22 cellular contexts compared by ENCODE assay signal in genomic region chr3:152109038-152109437, GRCh38.
DNase-seq lines count a peak whose midpoint lies in the region; TF ChIP-seq lines count a peak whose summit lies in the region.
"Had no signal": no experiment of that assay in that cellular context is flagged by ENCODE, and none has a peak within 500 bp of the region (broad histone marks: within the 10 kb centered on the region; RNA-seq: fewer than 3 reads in every experiment).

No MANE protein-coding gene starts in this region.

- no peaks in the 10 kb centered on the region for H3K4me1 Mint-ChIP-seq in endodermal cell

- H3K9me3 Mint-ChIP-seq in endodermal cell, result no peaks in the 10 kb centered on the region
- H3K9me3 Mint-ChIP-seq: CD4-positive, alpha-beta memory T cell; T-cell had no signal

- TF ChIP-seq CTCF in NB4 (IDR thresholded peaks at IDR 0.05; ENCODE audit: low read depth, low read length) (no peak), endodermal cell (conservative IDR thresholded peaks at IDR 0.05) (peak; percentile 58)

- H3K9me3 ChIP-seq in endodermal cell (ENCODE audit: control insufficient read depth, low read length), result no peaks in the 10 kb centered on the region
- H3K9me3 ChIP-seq: BLaER1 treated with 17β-estradiol and CSF1 and Interleukin-3, amounts not matched to agents 10 nM and 100 nM; Peyer's patch; SJCRH30 had no signal

- no peak overlapping the region for H3K27ac ChIP-seq in endodermal cell (ENCODE audit: low read depth, low read length)
- H3K27ac ChIP-seq: BLaER1 treated with 17β-estradiol and CSF1 and Interleukin-3, amounts not matched to agents 10 nM and 100 nM; HL-60; KMS-11; Peyer's patch; SJCRH30 had no signal

- H3K4me3 ChIP-seq in NB4 (ENCODE audit: low read depth, low read length) (no peak overlapping the region), endodermal cell (ENCODE audit: low read length) (no peak overlapping the region)
- H3K4me3 ChIP-seq: BLaER1 treated with 17β-estradiol and CSF1 and Interleukin-3, amounts not matched to agents 10 nM and 100 nM; Peyer's patch; SJCRH30 had no signal

- no peaks in the 10 kb centered on the region for H3K4me1 ChIP-seq in endodermal cell (ENCODE audit: control insufficient read depth, insufficient read depth, low read length)
- H3K4me1 ChIP-seq: Peyer's patch, SJCRH30 had no signal

- no peaks in the 10 kb centered on the region for H3K27me3 Mint-ChIP-seq in endodermal cell (ENCODE audit: insufficient read depth)
- H3K27me3 Mint-ChIP-seq: T-cell had no signal

- H3K27ac Mint-ChIP-seq in endodermal cell, result no peak overlapping the region
- H3K27ac Mint-ChIP-seq: CD4-positive, alpha-beta memory T cell; T-cell had no signal

- no peak overlapping the region for H3K9ac ChIP-seq in endodermal cell (ENCODE audit: extremely low read depth, low read length, poor library complexity, severe bottlenecking)
- H3K9ac ChIP-seq: BLaER1 treated with 17β-estradiol and CSF1 and Interleukin-3, amounts not matched to agents 10 nM and 100 nM; KMS-11 had no signal

- no peak for TF ChIP-seq POLR2A in NB4 (IDR thresholded peaks at IDR 0.05; ENCODE audit: extremely low read depth, insufficient read length)

- DNase-seq in NCI-H82 (lab: John Stamatoyannopoulos, UW), result peak; percentile 40
- no peak for DNase-seq in NCI-H82 treated with DMSO at 0.1 percent for 48 hours (lab: John Stamatoyannopoulos, UW; ENCODE audit: unreplicated experiment)
- peak; percentile 4 for DNase-seq in NB4 (ENCODE audit: low read depth)
- DNase-seq in endodermal cell, result no peak
- no peak for DNase-seq in NOMO-1 (lab: John Stamatoyannopoulos, UW; ENCODE audit: unreplicated experiment in 2 of 2)
- DNase-seq in GM19240 (ENCODE audit: insufficient read length, low spot score), result no peak
- no peak for DNase-seq in NK-92 (lab: John Stamatoyannopoulos, UW; ENCODE audit: unreplicated experiment)
- DNase-seq: 8988T; Calu3; CD4-positive, alpha-beta memory T cell; DMS153; HCEC 1CT; NCI-H1417 treated with DMSO at 0.1 percent for 48 hours; NCI-H187; NCI-H69; NK-92 treated with Interleukin-12 subunit alpha and Interleukin-12 subunit beta, amount 100 ng/mL, for 24 hours; Peyer's patch; SJCRH30; T-cell had no signal

- no peaks in the 10 kb centered on the region for H3K36me3 Mint-ChIP-seq in endodermal cell (ENCODE audit: low read depth)
- H3K36me3 Mint-ChIP-seq: CD4-positive, alpha-beta memory T cell; T-cell had no signal

- no peak overlapping the region for H3K4me3 Mint-ChIP-seq in endodermal cell
- H3K4me3 Mint-ChIP-seq: CD4-positive, alpha-beta memory T cell; T-cell had no signal

- no peaks in the 10 kb centered on the region for H3K36me3 ChIP-seq in endodermal cell (ENCODE audit: control insufficient read depth, insufficient read depth, low read length)
- H3K36me3 ChIP-seq: BLaER1 treated with 17β-estradiol and CSF1 and Interleukin-3, amounts not matched to agents 10 nM and 100 nM; Peyer's patch; SJCRH30 had no signal

- no peaks in the 10 kb centered on the region for H3K27me3 ChIP-seq in endodermal cell (ENCODE audit: control insufficient read depth, insufficient read depth, low read length, poor library complexity, severe bottlenecking)
- H3K27me3 ChIP-seq: BLaER1 treated with 17β-estradiol and CSF1 and Interleukin-3, amounts not matched to agents 10 nM and 100 nM; Peyer's patch; SJCRH30 had no signal

Comparison
In these comparisons a context has a peak if more than half of its experiments do, and no peak if none do; other contexts are left out.
1. DNase-seq: peak in NCI-H82 (single experiment) and NB4 (single experiment); none in NCI-H82 treated with DMSO at 0.1 percent for 48 hours (single experiment), endodermal cell (single experiment), NOMO-1 (0 of 2), GM19240 (single experiment) and NK-92 (single experiment).